ENCODE assay signal across 9 cellular contexts in genomic region chr10:114938818-114939193, GRCh38. TPM values are rescaled to one million over a fixed set of nuclear protein-coding genes. Genes with fewer than 3 reads are reported as not detected.
DNase-seq lines count a peak whose midpoint lies in the region; ATAC-seq and TF ChIP-seq lines count a peak whose summit lies in the region.
"Had no signal": no experiment of that assay in that cellular context is flagged by ENCODE, and none has a peak within 500 bp of the region (broad histone marks: within the 10 kb centered on the region; RNA-seq: fewer than 3 reads in every experiment).

No MANE protein-coding gene starts in this region.

- peak overlapping the region; percentile 91 for H3K27ac ChIP-seq in CD8-positive, alpha-beta T cell (ENCODE audit: low read depth, low read length)

- H3K27me3 ChIP-seq in CD8-positive, alpha-beta T cell (ENCODE audit: insufficient read depth, low read length), result no peaks in the 10 kb centered on the region
- H3K27me3 ChIP-seq in NT2/D1 (ENCODE audit: insufficient read depth, insufficient read length), result no peaks in the 10 kb centered on the region

- peak overlapping the region; percentile 88 for H3K4me3 ChIP-seq in CD8-positive, alpha-beta T cell (ENCODE audit: low read depth, low read length)
- peak overlapping the region; percentile 99 for H3K4me3 ChIP-seq in NT2/D1 (ENCODE audit: insufficient read length, low read depth)

- intact Hi-C loops in CD8-positive, alpha-beta T cell (cut with DNase I, micrococcal nuclease), result loop anchor here (1.0 to 10.0 kb wide), 9 partner anchors 117 to 1260 kb away; partner anchors contain the start of genes CCDC186 (in 2 of the 2), FHIP2A (in 2 of the 2), CASP7 (in 1 of the 2) and DCLRE1A (in 1 of the 2)

- ATAC-seq in CD8-positive, alpha-beta T cell, result no peak

- peak overlapping the region; percentile 99 for H3K9ac ChIP-seq in NT2/D1 (ENCODE audit: insufficient read length, low read depth)

- H3K4me3 Mint-ChIP-seq in CD8-positive, alpha-beta T cell, result peak overlapping the region; percentile 96
- H3K4me3 Mint-ChIP-seq in endothelial cell (ENCODE audit: unreplicated experiment) (peak overlapping the region; percentile 98), osteocyte (ENCODE audit: unreplicated experiment) (peak overlapping the region; percentile 94)

- peaks cover 33% of the 10 kb centered on the region for H3K36me3 Mint-ChIP-seq in CD8-positive, alpha-beta T cell
- peaks cover 4% of the 10 kb centered on the region for H3K36me3 Mint-ChIP-seq in endothelial cell (ENCODE audit: low read depth, unreplicated experiment)
- peaks cover 15% of the 10 kb centered on the region for H3K36me3 Mint-ChIP-seq in osteocyte (ENCODE audit: unreplicated experiment)

- H3K27me3 Mint-ChIP-seq in CD8-positive, alpha-beta T cell (ENCODE audit: low read depth), result no peaks in the 10 kb centered on the region
- H3K27me3 Mint-ChIP-seq in endothelial cell (ENCODE audit: unreplicated experiment) (no peaks in the 10 kb centered on the region), osteocyte (ENCODE audit: unreplicated experiment) (no peaks in the 10 kb centered on the region)

- peak overlapping the region; percentile 97 for H3K27ac Mint-ChIP-seq in CD8-positive, alpha-beta T cell
- H3K27ac Mint-ChIP-seq in endothelial cell (ENCODE audit: unreplicated experiment), result peak overlapping the region; percentile 92
- peak overlapping the region; percentile 90 for H3K27ac Mint-ChIP-seq in osteocyte (ENCODE audit: unreplicated experiment)

- peaks cover 13% of the 10 kb centered on the region for H3K36me3 ChIP-seq in CD8-positive, alpha-beta T cell (ENCODE audit: insufficient read depth, low read length)
- H3K36me3 ChIP-seq in NT2/D1 (ENCODE audit: insufficient read depth, insufficient read length, low read length), result peaks cover 27% of the 10 kb centered on the region

- H3K9me3 Mint-ChIP-seq in CD8-positive, alpha-beta T cell, result no peaks in the 10 kb centered on the region
- H3K9me3 Mint-ChIP-seq in endothelial cell (ENCODE audit: unreplicated experiment), result no peaks in the 10 kb centered on the region
- H3K9me3 Mint-ChIP-seq in osteocyte (ENCODE audit: unreplicated experiment), result no peaks in the 10 kb centered on the region

- peaks cover 15% of the 10 kb centered on the region for H3K4me1 ChIP-seq in CD8-positive, alpha-beta T cell (ENCODE audit: insufficient read depth, low read length)
- H3K4me1 ChIP-seq in NT2/D1 (ENCODE audit: insufficient read depth, insufficient read length), result no peaks in the 10 kb centered on the region

- H3K4me1 Mint-ChIP-seq in CD8-positive, alpha-beta T cell (ENCODE audit: low read depth), result peaks cover 39% of the 10 kb centered on the region
- H3K4me1 Mint-ChIP-seq in endothelial cell (ENCODE audit: unreplicated experiment), result peaks cover 25% of the 10 kb centered on the region
- H3K4me1 Mint-ChIP-seq in osteocyte (ENCODE audit: unreplicated experiment), result peaks cover 23% of the 10 kb centered on the region

- DNase-seq in CD8-positive, alpha-beta T cell, result no peak
- DNase-seq in NT2/D1 (ENCODE audit: low read depth, low spot score) (no peak), endothelial cell (ENCODE audit: low spot score) (no peak), osteocyte (ENCODE audit: extremely low spot score, unreplicated experiment) (no peak), NCI-H2196 (lab: John Stamatoyannopoulos, UW; ENCODE audit: unreplicated experiment) (no peak), OCI-M2 (lab: John Stamatoyannopoulos, UW; ENCODE audit: unreplicated experiment) (no peak), HPDE6-E6E7 (ENCODE audit: extremely low spot score) (no peak)
- DNase-seq in effector CD4-positive, alpha-beta T cell, result no peak
- DNase-seq: activated CD4-positive, alpha-beta T cell treated with anti-CD3 and anti-CD28 coated beads for 4 hours had no signal

- POLR2A ChIA-PET in CD8-positive, alpha-beta T cell (lab: Charles Lee), result interaction anchor here (0.9 to 1.5 kb wide), 3 partner anchors 18 to 765 kb away, joined by 3 to 7 read pairs (median 4); partner anchors contain the start of genes CCDC186 and FHIP2A

- H3K9me3 ChIP-seq in CD8-positive, alpha-beta T cell (ENCODE audit: low read length), result no peaks in the 10 kb centered on the region
- no peaks in the 10 kb centered on the region for H3K9me3 ChIP-seq in NT2/D1 (ENCODE audit: insufficient read depth, low read length)

- no peak for TF ChIP-seq CTCF in CD8-positive, alpha-beta T cell (IDR thresholded peaks at IDR 0.05)
- TF ChIP-seq CTCF in endothelial cell (IDR thresholded peaks at IDR 0.05; ENCODE audit: unreplicated experiment) (no peak), osteocyte (IDR thresholded peaks at IDR 0.05) (no peak)

- CTCF ChIA-PET in CD8-positive, alpha-beta T cell (lab: Charles Lee), result no interaction called here

RNA-seq across cellular contexts. Expression of gene TRUB1, which starts 0.8 kb away (rescaled TPM):
- total RNA-seq in CD8-positive, alpha-beta T cell, result 1 to 10 TPM; 7.7 to 9.7 TPM
- total RNA-seq in endothelial cell (ENCODE audit: unreplicated experiment) (15.4 TPM), osteocyte (15.9 and 18.5 TPM in 2 replicates)
